ENCODE assay signal across 7 cellular contexts in genomic region chr3:120741837-120742197, GRCh38. TPM values are rescaled to one million over a fixed set of nuclear protein-coding genes. Genes with fewer than 3 reads are reported as not detected.
A peak's percentile ranks its signal among the peaks of the same experiment; 100 is the strongest.
DNase-seq lines count a peak whose midpoint lies in the region; FAIRE-seq and TF ChIP-seq lines count a peak whose summit lies in the region.

No MANE protein-coding gene starts in this region.

- H3T11ph ChIP-seq in H9 (ENCODE audit: low read length): no peak overlapping the region

- peaks cover 9% of the 10 kb centered on the region for H3K23me2 ChIP-seq in H9 (ENCODE audit: insufficient read length, low read depth, low read length, poor library complexity, severe bottlenecking)
- peaks cover 12% of the 10 kb centered on the region for H3K23me2 ChIP-seq in H1 (ENCODE audit: low read depth, low read length)

- no peak for DNase-seq in GM18507 (ENCODE audit: extremely low spot score, insufficient read length, low read depth)
- no peak for DNase-seq in H9
- peak; percentile 54 for DNase-seq in NOMO-1 treated with DMSO at 0.1 percent for 48 hours (lab: John Stamatoyannopoulos, UW; ENCODE audit: unreplicated experiment)
- no peak for DNase-seq in H1 (ENCODE audit: low read depth in 1 of 2, low spot score in 2 of 2)
- DNase-seq in NCI-H2171 treated with DMSO at 0.1 percent for 48 hours (lab: John Stamatoyannopoulos, UW): no peak
- no peak for DNase-seq in stimulated activated CD4-positive, alpha-beta T cell treated with anti-CD3 and anti-CD28 coated beads, Interleukin-4, amount 100 ng/mL, for 4 hours

- no peaks in the 10 kb centered on the region for H3K27me3 ChIP-seq in H9 (ENCODE audit: insufficient read depth, low read length)
- no peaks in the 10 kb centered on the region for H3K27me3 ChIP-seq in H1 (replicated peaks in 1 of 4; ENCODE audit: control insufficient read depth in 3 of 4, extremely low read depth in 1 of 4, insufficient read depth in 3 of 4, low read length in 3 of 4)

- no peak for TF ChIP-seq EP300 in H1 (IDR thresholded peaks at IDR 0.05; ENCODE audit: borderline replicate concordance in 1 of 2, low read depth in 2 of 2, low read length in 2 of 2)

- no peak for TF ChIP-seq POLR2A in H1 (IDR thresholded peaks at IDR 0.05; ENCODE audit: control extremely low read depth in 1 of 2, low read depth in 2 of 2, low read length in 2 of 2)

- CTCF ChIA-PET in H1 (lab: Charles Lee; ENCODE audit: partially characterized antibody): interaction anchor here (1.1 kb wide), 1 partner anchor 26 kb away, joined by 3 read pairs; no protein-coding TSS in a partner anchor

- H4K91ac ChIP-seq in H9 (ENCODE audit: insufficient read length, low read depth, low read length) (no peak overlapping the region), H1 (replicated peaks; ENCODE audit: insufficient read length, low read length) (no peak overlapping the region)

- no peak overlapping the region for H3K27ac ChIP-seq in H9 (ENCODE audit: insufficient read length, low read depth, low read length)
- peak overlapping the region; percentile 100; the same call in 1 of the 2 replicates for H3K27ac ChIP-seq in H1 (ENCODE audit: low read depth, low read length)

- peaks cover 0 to 25% (median 1%) of the 10 kb centered on the region in 4 experiments; a peak in 6 of 8 replicates for H3K36me3 ChIP-seq in H1 (ENCODE audit: control insufficient read depth in 2 of 4, insufficient read depth in 4 of 4, low read length in 3 of 4)

- POLR2A ChIA-PET in H1 (lab: Charles Lee; ENCODE audit: partially characterized antibody): interaction anchor here (0.8 to 3.1 kb wide), 5 partner anchors 12 to 144 kb away, joined by 3 to 12 read pairs (median 3); no protein-coding TSS in a partner anchor

- no peaks in the 10 kb centered on the region for H3K9me3 ChIP-seq in H9 (ENCODE audit: control insufficient read depth, low read depth, low read length)
- peaks cover 17 to 18% of the 10 kb centered on the region in 2 experiments for H3K9me3 ChIP-seq in H1 (ENCODE audit: insufficient read depth in 2 of 2, low read depth in 1 of 2, low read length in 1 of 2)

- H2BK15ac ChIP-seq in H9 (ENCODE audit: low read depth, low read length) (no peak overlapping the region), H1 (ENCODE audit: low read length) (no peak overlapping the region)

- no peak overlapping the region for H3K14ac ChIP-seq in H9 (ENCODE audit: insufficient read depth, low read length)
- H3K14ac ChIP-seq in H1 (ENCODE audit: insufficient read length): no peak overlapping the region

- H3K27me3 Mint-ChIP-seq in H9 (ENCODE audit: low read depth) (no peaks in the 10 kb centered on the region), nephron (ENCODE audit: low read depth) (no peaks in the 10 kb centered on the region)

- H3K23ac ChIP-seq in H9 (ENCODE audit: insufficient read length, low read depth, low read length): no peak overlapping the region
- no peak overlapping the region for H3K23ac ChIP-seq in H1 (ENCODE audit: insufficient read length)

- H3K9me3 Mint-ChIP-seq in H9: peaks cover 21 to 24% of the 10 kb centered on the region in 2 experiments
- peaks cover 15% of the 10 kb centered on the region for H3K9me3 Mint-ChIP-seq in nephron

- H2BK120ac ChIP-seq in H9 (ENCODE audit: low read depth, low read length, poor library complexity, severe bottlenecking) (no peak overlapping the region), H1 (replicated peaks; ENCODE audit: low read depth, low read length) (no peak overlapping the region)

- H3K4me3 ChIP-seq in H1 (ENCODE audit: extremely low read depth in 1 of 4, insufficient read depth in 2 of 4, low read depth in 3 of 4, low read length in 4 of 4): peak overlapping the region; percentile 92 to 97 (median 94)

- H3K4me1 Mint-ChIP-seq in H9 (peaks cover 24 to 27% of the 10 kb centered on the region in 2 experiments), nephron (peaks cover 29% of the 10 kb centered on the region)

- H3K4me1 ChIP-seq in H9 (ENCODE audit: insufficient read depth, low read length): no peaks in the 10 kb centered on the region
- peaks cover 3 to 11% (median 7%) of the 10 kb centered on the region in 4 experiments; a peak in 6 of 7 replicates for H3K4me1 ChIP-seq in H1 (replicated peaks in 1 of 4; ENCODE audit: control insufficient read depth in 3 of 4, insufficient read depth in 4 of 4, low read length in 3 of 4)

- H3K79me1 ChIP-seq in H9 (ENCODE audit: insufficient read depth, low read depth, low read length, poor library complexity, severe bottlenecking) (peaks cover 9% of the 10 kb centered on the region), H1 (ENCODE audit: low read depth, low read length) (peaks cover 8% of the 10 kb centered on the region)

- H4K8ac ChIP-seq in H9 (replicated peaks; ENCODE audit: insufficient read length, low read depth, low read length): no peak overlapping the region
- no peak overlapping the region for H4K8ac ChIP-seq in H1 (ENCODE audit: extremely low read depth, insufficient read depth, low read length)

- H3K18ac ChIP-seq in H9 (ENCODE audit: insufficient read length, low read depth, low read length) (no peak overlapping the region), H1 (ENCODE audit: extremely low read depth, low read length) (no peak overlapping the region)

- no peaks in the 10 kb centered on the region for H4K20me1 ChIP-seq in H9 (ENCODE audit: control insufficient read depth, insufficient read depth, insufficient read length)
- H4K20me1 ChIP-seq in H1 (replicated peaks in 1 of 2; ENCODE audit: control insufficient read depth in 1 of 2, insufficient read depth in 2 of 2, low read length in 2 of 2): no peaks in the 10 kb centered on the region

- H2AFZ ChIP-seq in H9 (ENCODE audit: low read length) (no peak overlapping the region), H1 (ENCODE audit: low read length) (no peak overlapping the region)

- H3K27ac Mint-ChIP-seq in H9: peak overlapping the region; percentile 99 to 100 (median 99)
- peak overlapping the region; percentile 77 to 88 (median 88) for H3K27ac Mint-ChIP-seq in nephron

- no CpG with 5 or more reads among the region's 10 CpGs for WGBS in H9 (ENCODE audit: extremely low coverage, insufficient read length, low lambda C conversion rate)
- 32% methylated on average over 10 of the region's 10 CpGs; no CpG with 5 or more reads in 1 of the 2 experiments for WGBS in H1 (ENCODE audit: extremely low coverage in 1 of 2, insufficient coverage in 1 of 2, insufficient read length in 1 of 2, insufficient replicate concordance in 2 of 2, low coverage in 1 of 2, low lambda C conversion rate in 2 of 2, missing lambda C conversion rate in 1 of 2), 2 experiments

- H3K36me3 Mint-ChIP-seq in H9 (ENCODE audit: insufficient read depth in 1 of 3, low read depth in 3 of 3) (peaks cover 38 to 43% (median 40%) of the 10 kb centered on the region in 3 experiments), nephron (ENCODE audit: low read depth) (peaks cover 25% of the 10 kb centered on the region)

- H2BK5ac ChIP-seq in H9 (ENCODE audit: insufficient read length, low read length): no peak overlapping the region
- no peak overlapping the region; the same call in 1 of the 2 replicates for H2BK5ac ChIP-seq in H1 (ENCODE audit: low read depth, low read length)

- H2BK12ac ChIP-seq in H9 (ENCODE audit: insufficient read length, low read depth, low read length) (no peak overlapping the region), H1 (ENCODE audit: low read depth, low read length) (no peak overlapping the region)

- H4K5ac ChIP-seq in H9 (ENCODE audit: insufficient read length, low read depth, low read length) (no peak overlapping the region), H1 (ENCODE audit: insufficient read length, low read depth, low read length) (peak overlapping the region; percentile 35)

- no peak overlapping the region for H3K4ac ChIP-seq in H9 (ENCODE audit: low read depth, low read length)
- no peak overlapping the region for H3K4ac ChIP-seq in H1 (replicated peaks; ENCODE audit: insufficient read length, low read depth, low read length)

- peak overlapping the region; percentile 84 for H3K4me2 ChIP-seq in H9 (ENCODE audit: insufficient read depth, insufficient read length, low read length)
- H3K4me2 ChIP-seq in H1 (ENCODE audit: insufficient read depth in 1 of 2, low read depth in 2 of 2, low read length in 2 of 2): peak overlapping the region; percentile 65 to 97

- H3K79me2 ChIP-seq in H9 (ENCODE audit: insufficient read depth, low read length): peaks cover 28% of the 10 kb centered on the region; the same call in 1 of the 2 replicates
- H3K79me2 ChIP-seq in H1 (ENCODE audit: control insufficient read depth in 1 of 2, insufficient read depth in 2 of 2, low read length in 2 of 2): peaks cover 22 to 43% of the 10 kb centered on the region in 2 experiments

- TF ChIP-seq RAD21 in H1 (IDR thresholded peaks at IDR 0.05 in 1 of 2, conservative IDR thresholded peaks at IDR 0.05 in 1 of 2; ENCODE audit: low read depth in 2 of 2, low read length in 2 of 2): no peak

- H3K4me3 Mint-ChIP-seq in H9: peak overlapping the region; percentile 86 to 96
- H3K4me3 Mint-ChIP-seq in nephron: peak overlapping the region; percentile 93 to 94 (median 94)

- H2AK5ac ChIP-seq in H9 (ENCODE audit: insufficient read length, low read length) (no peak overlapping the region), H1 (ENCODE audit: low read depth, low read length) (no peak overlapping the region)

- peak; percentile 5 for FAIRE-seq in GM18507 (lab: Jason Lieb, UNC)
- FAIRE-seq in H1 (lab: Jason Lieb, UNC): no peak

- no peak overlapping the region for H2BK20ac ChIP-seq in H9 (ENCODE audit: low read depth, low read length, poor library complexity, severe bottlenecking)
- H2BK20ac ChIP-seq in H1 (ENCODE audit: low read length): no peak overlapping the region

- no peak for TF ChIP-seq CTCF in H9 (conservative IDR thresholded peaks at IDR 0.05)
- TF ChIP-seq CTCF in H1 (IDR thresholded peaks at IDR 0.05; ENCODE audit: control extremely low read depth in 1 of 3, insufficient read depth in 1 of 3, low read depth in 1 of 3, low read length in 3 of 3): no peak
- no peak for TF ChIP-seq CTCF in nephron (IDR thresholded peaks at IDR 0.05; ENCODE audit: unreplicated experiment in 3 of 3)

- H3K9ac ChIP-seq in H9 (ENCODE audit: extremely low read depth, insufficient read length, low read length) (peak overlapping the region; percentile 59), H1 (replicated peaks in 1 of 4; ENCODE audit: extremely low read depth in 1 of 4, low read depth in 3 of 4, low read length in 3 of 4) (peak overlapping the region in 3 of 4 experiments; percentile 13 to 70 (median 62); a peak in 4 of 7 replicates)

- H3K56ac ChIP-seq in H9 (ENCODE audit: insufficient read length, low read depth, low read length) (no peak overlapping the region), H1 (replicated peaks; ENCODE audit: insufficient read length, low read depth, low read length) (no peak overlapping the region)

RNA-seq across cellular contexts. Expression of gene RABL3, which starts 0.5 kb away (rescaled TPM):
- total RNA-seq in H9 (2021): 26.7 and 27.0 TPM in 2 replicates
- 18.5 and 19.2 TPM in 2 replicates for total RNA-seq in H1 (2021; fragmentation: NEBNext Ultra II Directional; extraction: Animal tissue kit (Norgen Biotek cat#: 25700))
- 2.3 and 4.4 TPM in 2 replicates for polyA plus RNA-seq in H1 (2011; rRNA removed)
- 4.5 TPM for polyA plus RNA-seq in H1 (2011; cell fraction: cytosol; rRNA removed)
- polyA plus RNA-seq in H1 (2011; cell fraction: nucleus; rRNA removed): 1.5 TPM
- polyA plus RNA-seq in H1 (2012, experiment 1 of 2): 11.8 to 23.0 TPM (median 17.3 TPM) in 4 replicates
- 1.4 TPM for polyA plus RNA-seq in H1 (2012, experiment 2 of 2)
- 8.7 TPM for polyA plus RNA-seq in H1 (2013, experiment 1 of 2)
- 8.6 TPM for polyA plus RNA-seq in H1 (2013, experiment 2 of 2)
- polyA minus RNA-seq in H1 (2011; rRNA and poly(A)+ RNA removed): 5.7 and 9.7 TPM in 2 replicates
- polyA minus RNA-seq in H1 (2011; cell fraction: cytosol; rRNA and poly(A)+ RNA removed): 5.7 TPM
- 7.4 TPM for polyA minus RNA-seq in H1 (2011; cell fraction: nucleus; rRNA and poly(A)+ RNA removed)

RNA-seq across cellular contexts. Expression of gene GTF2E1, which starts 0.7 kb away (rescaled TPM):
- 88.8 and 92.0 TPM in 2 replicates for total RNA-seq in H9 (2021)
- 64.4 and 73.3 TPM in 2 replicates for total RNA-seq in H1 (2021; fragmentation: NEBNext Ultra II Directional; extraction: Animal tissue kit (Norgen Biotek cat#: 25700))
- 18.6 and 37.4 TPM in 2 replicates for polyA plus RNA-seq in H1 (2011; rRNA removed)
- 34.9 TPM for polyA plus RNA-seq in H1 (2011; cell fraction: cytosol; rRNA removed)
- polyA plus RNA-seq in H1 (2011; cell fraction: nucleus; rRNA removed): 11.7 TPM
- polyA plus RNA-seq in H1 (2012, experiment 1 of 2): 56.4 to 77.0 TPM (median 64.7 TPM) in 4 replicates
- polyA plus RNA-seq in H1 (2012, experiment 2 of 2): 14.5 TPM
- polyA plus RNA-seq in H1 (2013, experiment 1 of 2): 47.4 TPM
- 48.1 TPM for polyA plus RNA-seq in H1 (2013, experiment 2 of 2)
- polyA minus RNA-seq in H1 (2011; rRNA and poly(A)+ RNA removed): 39.1 and 86.5 TPM in 2 replicates
- 26.5 TPM for polyA minus RNA-seq in H1 (2011; cell fraction: cytosol; rRNA and poly(A)+ RNA removed)
- 22.7 TPM for polyA minus RNA-seq in H1 (2011; cell fraction: nucleus; rRNA and poly(A)+ RNA removed)

RNA-seq across cellular contexts. Expression of gene HGD, which starts 59.8 kb away (rescaled TPM):
- 0.33 TPM in 1 of 2 replicates, not detected in the other for total RNA-seq in H9 (2021)
- total RNA-seq in H1 (2021; fragmentation: NEBNext Ultra II Directional; extraction: Animal tissue kit (Norgen Biotek cat#: 25700)): not detected in 2 replicates
- polyA plus RNA-seq in H1 (2011; rRNA removed): 0.09 and 0.11 TPM in 2 replicates
- polyA plus RNA-seq in H1 (2011; cell fraction: cytosol; rRNA removed): 0.41 TPM
- 0.21 TPM for polyA plus RNA-seq in H1 (2011; cell fraction: nucleus; rRNA removed)
- polyA plus RNA-seq in H1 (2012, experiment 1 of 2): 0.42 to 0.57 TPM in 2 of 4 replicates, not detected in the others
- polyA plus RNA-seq in H1 (2012, experiment 2 of 2): not detected
- 0.06 TPM for polyA plus RNA-seq in H1 (2013, experiment 1 of 2)
- polyA plus RNA-seq in H1 (2013, experiment 2 of 2): not detected
- 1.0 and 1.1 TPM in 2 replicates for polyA minus RNA-seq in H1 (2011; rRNA and poly(A)+ RNA removed)
- polyA minus RNA-seq in H1 (2011; cell fraction: cytosol; rRNA and poly(A)+ RNA removed): not detected
- polyA minus RNA-seq in H1 (2011; cell fraction: nucleus; rRNA and poly(A)+ RNA removed): not detected
